Comparison of ENCODE assay signal across 1 cellular context in the genomic region with DNA sequence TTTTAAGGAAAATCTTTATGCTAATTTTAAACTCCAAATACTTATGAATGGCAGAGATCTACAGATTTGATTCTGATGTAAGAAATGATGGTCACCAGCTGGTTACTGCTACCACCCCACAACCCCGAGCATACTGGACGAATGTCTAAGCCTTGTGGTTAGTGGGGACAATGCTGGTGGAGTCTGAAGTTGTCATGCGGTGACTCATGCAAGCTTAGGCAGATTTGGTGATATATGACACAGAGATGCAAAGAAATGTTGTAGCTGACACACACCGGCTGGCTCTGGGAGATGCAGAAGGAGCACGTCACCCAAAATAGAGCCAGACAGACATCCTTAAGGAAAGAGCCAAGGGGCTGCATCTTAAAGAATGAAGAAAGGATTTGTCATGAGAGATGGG.
TF ChIP-seq lines count a peak whose summit lies in the region.
"Not testable (repeated sequence)": the region's sequence is repeated elsewhere in the genome, so short reads cannot be mapped to it uniquely, and the experiment has no call there.

No MANE protein-coding gene starts in this region.

TF ChIP-seq in K562, 482 proteins besides CTCF, POLR2A, EP300 and RAD21:
- TF ChIP-seq JUND (IDR thresholded peaks at IDR 0.05; ENCODE audit: borderline replicate concordance, low read depth, low read length) = 0 out of 2 replicates have a peak, but pooled peaks have one; percentile 20
- TF ChIP-seq JUND (tag; IDR thresholded peaks at IDR 0.05; ENCODE audit: borderline replicate concordance, low read depth, low read length) = not testable (repeated sequence)
- TF ChIP-seq, protein P1, sequence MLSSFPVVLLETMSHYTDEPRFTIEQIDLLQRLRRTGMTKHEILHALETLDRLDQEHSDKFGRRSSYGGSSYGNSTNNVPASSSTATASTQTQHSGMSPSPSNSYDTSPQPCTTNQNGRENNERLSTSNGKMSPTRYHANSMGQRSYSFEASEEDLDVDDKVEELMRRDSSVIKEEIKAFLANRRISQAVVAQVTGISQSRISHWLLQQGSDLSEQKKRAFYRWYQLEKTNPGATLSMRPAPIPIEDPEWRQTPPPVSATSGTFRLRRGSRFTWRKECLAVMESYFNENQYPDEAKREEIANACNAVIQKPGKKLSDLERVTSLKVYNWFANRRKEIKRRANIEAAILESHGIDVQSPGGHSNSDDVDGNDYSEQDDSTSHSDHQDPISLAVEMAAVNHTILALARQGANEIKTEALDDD (IDR thresholded peaks at IDR 0.05) = peak; percentile 49
TF ChIP-seq in K562: peak in this region for 2; not testable (repeated sequence) for 480.
